ENCODE assay signal across 8 cellular contexts in genomic region chr6:62150048-62150663, GRCh38.
DNase-seq lines count a peak whose midpoint lies in the region; ATAC-seq, FAIRE-seq and TF ChIP-seq lines count a peak whose summit lies in the region.

No MANE protein-coding gene starts in this region.

- no peaks in the 10 kb centered on the region for H3K4me1 ChIP-seq in DOHH2 (ENCODE audit: control insufficient read depth, low read length)
- no peaks in the 10 kb centered on the region for H3K4me1 ChIP-seq in trophoblast cell (ENCODE audit: control insufficient read depth in 1 of 2, insufficient read depth in 2 of 2, low read length in 2 of 2)

- H3K79me2 ChIP-seq in DOHH2 (ENCODE audit: control insufficient read depth, low read length) (no peaks in the 10 kb centered on the region), trophoblast cell (ENCODE audit: control insufficient read depth, insufficient read depth, low read length, poor library complexity) (no peaks in the 10 kb centered on the region)

- no peak overlapping the region for H4K12ac ChIP-seq in trophoblast cell (ENCODE audit: low read depth, low read length)

- H4K91ac ChIP-seq in trophoblast cell (ENCODE audit: low read depth, low read length), result no peak overlapping the region

- no peak overlapping the region for H4K8ac ChIP-seq in trophoblast cell (ENCODE audit: low read depth, low read length)

- TF ChIP-seq POLR2A in GM12891 (IDR thresholded peaks at IDR 0.05; ENCODE audit: low read depth, low read length), result no peak

- no peaks in the 10 kb centered on the region for H3K27me3 ChIP-seq in DOHH2 (ENCODE audit: control insufficient read depth, low read length)
- no peaks in the 10 kb centered on the region for H3K27me3 ChIP-seq in trophoblast cell (ENCODE audit: insufficient read depth, low read length)

- no peaks in the 10 kb centered on the region for H3K9me2 ChIP-seq in DOHH2 (replicated peaks; ENCODE audit: control insufficient read depth, low read length)

- H3K4ac ChIP-seq in trophoblast cell (ENCODE audit: low read depth, low read length), result no peak overlapping the region

- H4K20me1 ChIP-seq in DOHH2 (ENCODE audit: control insufficient read depth, insufficient read depth, low read depth, low read length), result no peaks in the 10 kb centered on the region

- H3K79me1 ChIP-seq in trophoblast cell (ENCODE audit: low read length), result no peaks in the 10 kb centered on the region

- H3K4me2 ChIP-seq in DOHH2 (ENCODE audit: low read length), result no peak overlapping the region
- no peak overlapping the region for H3K4me2 ChIP-seq in trophoblast cell (ENCODE audit: low read length)

- H2AFZ ChIP-seq in trophoblast cell (ENCODE audit: insufficient read depth, low read length, poor library complexity), result no peak overlapping the region

- H3K4me3 ChIP-seq in DOHH2 (ENCODE audit: low read length) (no peak overlapping the region), epithelial cell of esophagus (ENCODE audit: low read length) (no peak overlapping the region), trophoblast cell (ENCODE audit: low read depth, low read length) (no peak overlapping the region)

- H3K27ac ChIP-seq in DOHH2 (ENCODE audit: low read depth, low read length) (no peak overlapping the region), trophoblast cell (ENCODE audit: low read depth, low read length) (no peak overlapping the region)

- no peak overlapping the region for H2BK5ac ChIP-seq in trophoblast cell (ENCODE audit: low read depth, low read length, poor library complexity)

- FAIRE-seq in GM12891 (lab: Jason Lieb, UNC), result no peak

- no peak overlapping the region for H3K14ac ChIP-seq in trophoblast cell (ENCODE audit: low read length)

- peak; percentile 75 for ATAC-seq in GM19397 (IDR thresholded peaks at IDR 0.05; ENCODE audit: unreplicated experiment)
- ATAC-seq in HG03469 (IDR thresholded peaks at IDR 0.05; ENCODE audit: unreplicated experiment), result peak; percentile 82

- DNase-seq in OCI-M1 (lab: John Stamatoyannopoulos, UW), result peak; percentile 81
- peak; percentile 70 for DNase-seq in epithelial cell of esophagus (ENCODE audit: low read depth)
- peak; percentile 5 to 61 for DNase-seq in trophoblast cell
- DNase-seq in mucosa of gallbladder (ENCODE audit: low spot score), result no peak
- no peak for DNase-seq in GM12891 (ENCODE audit: insufficient read length, low spot score)

- H3K36me3 ChIP-seq in DOHH2 (ENCODE audit: control insufficient read depth, low read length) (no peaks in the 10 kb centered on the region), trophoblast cell (ENCODE audit: control insufficient read depth in 1 of 2, insufficient read depth in 2 of 2, low read length in 2 of 2) (no peaks in the 10 kb centered on the region)

- WGBS in trophoblast cell (ENCODE audit: extremely low coverage, insufficient coverage, insufficient read length), result no CpG with 5 or more reads among the region's 3 CpGs

- no peak overlapping the region for H2BK12ac ChIP-seq in trophoblast cell (ENCODE audit: low read length)

- no peaks in the 10 kb centered on the region for H3F3A ChIP-seq in DOHH2 (ENCODE audit: control insufficient read depth, insufficient read depth)

- H2BK120ac ChIP-seq in trophoblast cell (ENCODE audit: insufficient read depth, low read length, poor library complexity), result no peak overlapping the region

- TF ChIP-seq CTCF in DOHH2 (IDR thresholded peaks at IDR 0.05; ENCODE audit: low read depth, low read length, poor library complexity, severe bottlenecking), result peak; percentile 80
- peak; percentile 77 for TF ChIP-seq CTCF in epithelial cell of esophagus (IDR thresholded peaks at IDR 0.05; ENCODE audit: insufficient read depth, low read depth, low read length, missing control alignments)

- no peaks in the 10 kb centered on the region for H3K9me3 ChIP-seq in DOHH2 (ENCODE audit: control insufficient read depth, insufficient read depth, low read length)
- H3K9me3 ChIP-seq in trophoblast cell (ENCODE audit: insufficient read depth, low read depth, low read length), result no peaks in the 10 kb centered on the region

- no peak overlapping the region for H2AK5ac ChIP-seq in trophoblast cell (ENCODE audit: low read length)

- no peak overlapping the region for H3K23ac ChIP-seq in trophoblast cell (ENCODE audit: low read length)

- no peak overlapping the region for H3K18ac ChIP-seq in trophoblast cell (ENCODE audit: low read length)

- H3K9ac ChIP-seq in trophoblast cell (ENCODE audit: low read length), result no peak overlapping the region

TF ChIP-seq in GM12891, 5 proteins besides CTCF, POLR2A, EP300 and RAD21:
- TF ChIP-seq SPI1 (IDR thresholded peaks at IDR 0.05; ENCODE audit: low read depth, low read length) (no peak), POLR2AphosphoS5 (IDR thresholded peaks at IDR 0.05; ENCODE audit: low read depth, low read length) (no peak), POU2F2 (IDR thresholded peaks at IDR 0.05; ENCODE audit: low read depth, low read length) (no peak), PAX5 (IDR thresholded peaks at IDR 0.05; ENCODE audit: insufficient read depth, low read length, severe bottlenecking) (no peak), TAF1 (IDR thresholded peaks at IDR 0.05; ENCODE audit: low read depth, low read length) (no peak)

Comparison
In these comparisons a context has a peak if more than half of its experiments do, and no peak if none do; other contexts are left out.
1. DNase-seq: peak in OCI-M1 (single experiment), epithelial cell of esophagus (single experiment) and trophoblast cell (2 of 2); none in mucosa of gallbladder (single experiment) and GM12891 (single experiment).